ENCODE assay signal across 1 cellular context in genomic region chrX:69268637-69269036, GRCh38.
TF ChIP-seq lines count a peak whose summit lies in the region.

No MANE protein-coding gene starts in this region.

TF ChIP-seq in GM12878, 131 proteins besides CTCF, POLR2A, EP300 and RAD21:
- TF ChIP-seq NFXL1 (IDR thresholded peaks at IDR 0.05; ENCODE audit: borderline replicate concordance): no peak
- TF ChIP-seq ATF7 (IDR thresholded peaks at IDR 0.05; ENCODE audit: low read depth): 0 out of 2 replicates have a peak, but pooled peaks have one; percentile 14
